29 cellular contexts compared by ENCODE assay signal in the genomic region with DNA sequence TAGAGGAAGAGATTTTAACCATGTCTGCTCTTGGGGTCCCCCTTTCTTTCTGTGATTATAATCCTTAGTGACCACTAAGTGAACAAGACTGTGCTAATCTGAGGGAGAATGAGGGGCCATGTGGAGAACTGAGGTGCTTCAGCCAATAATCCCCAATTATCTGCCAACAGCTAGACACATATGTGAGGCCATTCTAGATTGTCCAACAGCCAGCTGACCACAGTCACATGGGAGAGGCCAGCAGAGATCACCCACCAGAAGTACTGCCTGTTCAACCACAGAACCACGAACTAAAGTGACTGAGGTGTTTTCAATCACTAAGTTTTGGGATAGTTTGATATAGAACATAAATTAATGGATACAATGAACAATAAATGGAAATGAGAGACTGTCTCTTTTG.
"Had no signal": no experiment of that assay in that cellular context is flagged by ENCODE, and none has a peak within 500 bp of the region (broad histone marks: within the 10 kb centered on the region; RNA-seq: fewer than 3 reads in every experiment).

No MANE protein-coding gene starts in this region.

- H3K27me3 ChIP-seq: brain microvascular endothelial cell, esophagus muscularis mucosa, foreskin keratinocyte, gastrocnemius medialis had no signal

- H3K9me3 ChIP-seq: esophagus muscularis mucosa, gastrocnemius medialis had no signal

- H3K27ac ChIP-seq: brain microvascular endothelial cell, esophagus muscularis mucosa, foreskin keratinocyte, gastrocnemius medialis, WERI-Rb-1 had no signal

- H3K4me1 ChIP-seq: esophagus muscularis mucosa, foreskin keratinocyte, gastrocnemius medialis had no signal

- H3K36me3 ChIP-seq: brain microvascular endothelial cell, esophagus muscularis mucosa, gastrocnemius medialis, WERI-Rb-1 had no signal

- H3K4me3 ChIP-seq: esophagus muscularis mucosa, gastrocnemius medialis had no signal

- ATAC-seq: activated CD4-positive, CD25-positive, alpha-beta regulatory T cell treated with anti-CD3 and anti-CD28 coated beads, Interleukin-2, amount 50 U/mL, for 24 hours; activated CD8-positive, alpha-beta T cell treated with anti-CD3 and anti-CD28 coated beads for 36 hours; activated T-cell treated with anti-CD3 and anti-CD28 coated beads, Interleukin-2, amount 50 U/mL, for 4 hours; activated T-helper 17 cell treated with anti-CD3 and anti-CD28 coated beads, Interleukin-2, amount 50 U/mL, for 72 hours; effector memory CD8-positive, alpha-beta T cell; foreskin keratinocyte; gastrocnemius medialis; T-helper 17 cell had no signal

- DNase-seq: activated B cell treated with CpG ODN at 0.5 μM for 24 hours; activated CD4-positive, alpha-beta T cell treated with anti-CD3 and anti-CD28 coated beads for 48 hours; activated CD4-positive, alpha-beta T cell treated with anti-CD3 and anti-CD28 coated beads, Interleukin-2, amount 50 U/mL, for 1 hour; activated CD4-positive, alpha-beta T cell treated with anti-CD3 and anti-CD28 coated beads, Interleukin-2, amount 50 U/mL, for 48 hours; activated CD8-positive, alpha-beta memory T cell treated with anti-CD3 and anti-CD28 coated beads for 24 hours; activated CD8-positive, alpha-beta T cell treated with anti-CD3 and anti-CD28 coated beads for 36 hours; activated effector memory CD4-positive, alpha-beta T cell treated with Interleukin-2 at 50 U/mL for 16 hours; activated gamma-delta T cell treated with Interleukin-2 at 50 U/mL for 16 hours; activated naive CD4-positive, alpha-beta T cell treated with anti-CD3 and anti-CD28 coated beads, Interleukin-2, amount 50 U/mL, for 16 hours; activated naive CD4-positive, alpha-beta T cell treated with Interleukin-2 at 50 U/mL for 16 hours; activated T-cell treated with anti-CD3 and anti-CD28 coated beads, Interleukin-2, amount 50 U/mL, for 4 hours; amniotic stem cell; anterior cingulate cortex; brain microvascular endothelial cell; cortex of kidney; dermis blood vessel endothelial cell; effector CD4-positive, alpha-beta T cell; effector memory CD8-positive, alpha-beta T cell; erythroblast; foreskin keratinocyte; gastrocnemius medialis; glutamatergic neuron; T-helper 1 cell; T-helper 17 cell; T1000; WERI-Rb-1 had no signal
